ENCODE assay signal across 1 cellular context in the genomic region with DNA sequence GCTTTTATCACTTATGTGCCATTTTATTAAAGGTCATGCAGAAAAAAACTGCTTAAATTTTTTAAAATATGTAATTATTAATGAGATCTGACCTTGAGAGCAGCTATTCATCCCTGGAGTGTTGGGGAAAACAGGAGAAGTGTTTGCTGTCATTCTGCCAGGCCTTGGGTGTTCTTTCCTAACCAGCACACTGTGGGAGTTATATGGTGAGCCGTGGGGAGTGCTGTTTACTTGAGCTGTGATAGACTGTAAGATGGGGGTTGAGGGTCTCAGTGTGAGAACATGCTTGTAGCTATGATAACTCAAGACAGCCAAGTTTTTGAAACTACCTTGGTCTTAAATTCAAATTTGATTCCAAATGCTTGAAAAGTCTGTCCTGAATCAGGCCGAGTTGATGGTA.
TF ChIP-seq lines count a peak whose summit lies in the region.

No MANE protein-coding gene starts in this region.

TF ChIP-seq in IMR-90, 13 proteins besides CTCF, POLR2A, EP300 and RAD21 (continued from another document):
- no peak for TF ChIP-seq MAZ (IDR thresholded peaks at IDR 0.05; ENCODE audit: borderline replicate concordance, low read depth, low read length)
- TF ChIP-seq CEBPB (IDR thresholded peaks at IDR 0.05; ENCODE audit: low read depth, low read length) = no peak
- no peak for TF ChIP-seq SMC3 (IDR thresholded peaks at IDR 0.05; ENCODE audit: low read depth, low read length)
- TF ChIP-seq RCOR1 (IDR thresholded peaks at IDR 0.05; ENCODE audit: insufficient replicate concordance, low read length) = no peak
- no peak for TF ChIP-seq MXI1 (IDR thresholded peaks at IDR 0.05; ENCODE audit: borderline replicate concordance, low read depth, low read length)
- TF ChIP-seq, protein P1, sequence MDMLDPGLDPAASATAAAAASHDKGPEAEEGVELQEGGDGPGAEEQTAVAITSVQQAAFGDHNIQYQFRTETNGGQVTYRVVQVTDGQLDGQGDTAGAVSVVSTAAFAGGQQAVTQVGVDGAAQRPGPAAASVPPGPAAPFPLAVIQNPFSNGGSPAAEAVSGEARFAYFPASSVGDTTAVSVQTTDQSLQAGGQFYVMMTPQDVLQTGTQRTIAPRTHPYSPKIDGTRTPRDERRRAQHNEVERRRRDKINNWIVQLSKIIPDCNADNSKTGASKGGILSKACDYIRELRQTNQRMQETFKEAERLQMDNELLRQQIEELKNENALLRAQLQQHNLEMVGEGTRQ (IDR thresholded peaks at IDR 0.05; ENCODE audit: low read depth, low read length) = no peak
- TF ChIP-seq NFE2L2 (IDR thresholded peaks at IDR 0.05; ENCODE audit: low read depth, low read length) = no peak
- TF ChIP-seq CHD1 (IDR thresholded peaks at IDR 0.05; ENCODE audit: low read depth, low read length) = no peak
- TF ChIP-seq, protein P2, sequence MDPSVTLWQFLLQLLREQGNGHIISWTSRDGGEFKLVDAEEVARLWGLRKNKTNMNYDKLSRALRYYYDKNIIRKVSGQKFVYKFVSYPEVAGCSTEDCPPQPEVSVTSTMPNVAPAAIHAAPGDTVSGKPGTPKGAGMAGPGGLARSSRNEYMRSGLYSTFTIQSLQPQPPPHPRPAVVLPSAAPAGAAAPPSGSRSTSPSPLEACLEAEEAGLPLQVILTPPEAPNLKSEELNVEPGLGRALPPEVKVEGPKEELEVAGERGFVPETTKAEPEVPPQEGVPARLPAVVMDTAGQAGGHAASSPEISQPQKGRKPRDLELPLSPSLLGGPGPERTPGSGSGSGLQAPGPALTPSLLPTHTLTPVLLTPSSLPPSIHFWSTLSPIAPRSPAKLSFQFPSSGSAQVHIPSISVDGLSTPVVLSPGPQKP (IDR thresholded peaks at IDR 0.05; ENCODE audit: borderline replicate concordance, low read depth, low read length) = no peak
- no peak for TF ChIP-seq BHLHE40 (IDR thresholded peaks at IDR 0.05; ENCODE audit: low read depth, low read length)
